18 cellular contexts compared by ENCODE assay signal in the genomic region with DNA sequence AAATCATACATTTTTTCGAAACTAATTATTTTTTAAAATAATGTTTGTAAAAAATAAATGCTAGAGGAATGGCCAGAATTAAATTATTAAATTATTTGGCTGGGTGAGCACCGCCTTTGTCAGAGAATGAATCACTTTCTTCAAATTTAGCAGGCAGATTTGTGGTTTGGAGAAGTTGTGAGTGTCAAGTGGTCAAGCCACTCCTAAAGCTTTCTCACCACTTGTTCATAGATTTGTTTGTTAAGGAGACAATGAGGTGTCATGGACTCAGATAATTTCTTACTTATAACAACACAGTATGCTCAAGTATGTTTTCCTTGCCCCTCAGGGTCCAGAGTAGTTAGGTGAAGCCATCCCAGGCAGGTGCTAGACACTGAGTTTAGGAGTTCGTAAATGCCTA.
"Had no signal": no experiment of that assay in that cellular context is flagged by ENCODE, and none has a peak within 500 bp of the region (broad histone marks: within the 10 kb centered on the region; RNA-seq: fewer than 3 reads in every experiment).

No MANE protein-coding gene starts in this region.

- H3K79me2 ChIP-seq: hepatocyte had no signal

- H3K36me3 ChIP-seq: brain microvascular endothelial cell, esophagus squamous epithelium, left lung, suprapubic skin, transverse colon, uterus had no signal

- H3K27me3 ChIP-seq: brain microvascular endothelial cell, esophagus squamous epithelium, hepatocyte, left lung, suprapubic skin, transverse colon, uterus had no signal

- H3K27ac ChIP-seq: brain microvascular endothelial cell, esophagus squamous epithelium, hepatocyte, left lung, skin epidermis, suprapubic skin, transverse colon, uterus had no signal

- DNase-seq: activated B cell treated with CpG ODN at 0.5 μM for 24 hours; activated CD4-positive, alpha-beta T cell treated with anti-CD3 and anti-CD28 coated beads, Interleukin-2, amount 10 ng/mL, durations not matched to agents 24 days and 14 days; activated CD8-positive, alpha-beta T cell treated with anti-CD3 and anti-CD28 coated beads for 36 hours; activated naive CD4-positive, alpha-beta T cell treated with Interleukin-2 at 50 U/mL for 16 hours; activated naive CD8-positive, alpha-beta T cell treated with anti-CD3 and anti-CD28 coated beads, Interleukin-2, amount 10 ng/mL, durations not matched to agents 7 days and 5 days; activated T-cell treated with anti-CD3 and anti-CD28 coated beads, Interleukin-2, amount 50 U/mL, for 1 hour; amygdala; brain microvascular endothelial cell; effector CD4-positive, alpha-beta T cell; esophagus squamous epithelium; left lung; naive B cell; right cardiac atrium; transverse colon; uterus had no signal

- ATAC-seq: activated CD8-positive, alpha-beta T cell treated with anti-CD3 and anti-CD28 coated beads for 36 hours; left lung; right cardiac atrium had no signal

- H3K9me3 ChIP-seq: esophagus squamous epithelium, left lung, suprapubic skin, transverse colon, uterus had no signal

- H3K4me2 ChIP-seq: hepatocyte had no signal

- H2AFZ ChIP-seq: hepatocyte had no signal

- H3K4me3 ChIP-seq: esophagus squamous epithelium, hepatocyte, left lung, skin epidermis, suprapubic skin, transverse colon, uterus had no signal

- H3K4me1 ChIP-seq: esophagus squamous epithelium, left lung, suprapubic skin, transverse colon, uterus had no signal
